Comparison of ENCODE assay signal across 7 cellular contexts in genomic region chr11:61776561-61777075, GRCh38. TPM values are rescaled to one million over a fixed set of nuclear protein-coding genes. Genes with fewer than 3 reads are reported as not detected.
DNase-seq lines count a peak whose midpoint lies in the region; ATAC-seq, FAIRE-seq and TF ChIP-seq lines count a peak whose summit lies in the region.

No MANE protein-coding gene starts in this region.

- H3K9me3 Mint-ChIP-seq in astrocyte (ENCODE audit: unreplicated experiment) = no peaks in the 10 kb centered on the region

- H3K4me3 Mint-ChIP-seq in astrocyte (ENCODE audit: unreplicated experiment) = no peak overlapping the region

- H3K27ac ChIP-seq in astrocyte (ENCODE audit: low read depth, low read length) = no peak overlapping the region

- peak; percentile 49 for DNase-seq in SW480 (ENCODE audit: low spot score)
- peak; percentile 22 for DNase-seq in astrocyte (ENCODE audit: low read depth)
- peak; percentile 89 for DNase-seq in iPS-NIHi11 (ENCODE audit: low spot score)
- DNase-seq in stimulated activated CD4-positive, alpha-beta T cell treated with anti-CD3 and anti-CD28 coated beads, Interleukin-1b, Interleukin-23, amount 100 ng/mL, for 48 hours = peak; percentile 70
- DNase-seq in NCI-H1105 treated with DMSO at 0.1 percent for 48 hours (lab: John Stamatoyannopoulos, UW) = no peak

- H3K4me3 ChIP-seq in astrocyte (ENCODE audit: insufficient read depth, low read depth, low read length) = no peak overlapping the region

- no peak overlapping the region for H3K9ac ChIP-seq in astrocyte (ENCODE audit: low read length)

- peaks cover 6% of the 10 kb centered on the region for H4K20me1 ChIP-seq in astrocyte (ENCODE audit: insufficient read depth, low read length)

- H3K9me3 ChIP-seq in astrocyte (ENCODE audit: insufficient read depth, low read depth, low read length) = no peaks in the 10 kb centered on the region

- peak; percentile 6 for FAIRE-seq in G401.6 (lab: Jason Lieb, UNC)
- FAIRE-seq in astrocyte (lab: Jason Lieb, UNC) = no peak

- peak; percentile 71 for TF ChIP-seq CTCF in astrocyte (IDR thresholded peaks at IDR 0.05; ENCODE audit: insufficient read depth, low read depth, low read length)

- H3K27me3 ChIP-seq in astrocyte (ENCODE audit: insufficient read depth, low read length) = no peaks in the 10 kb centered on the region

- H3K79me2 ChIP-seq in astrocyte (ENCODE audit: insufficient read depth, low read length) = no peaks in the 10 kb centered on the region

- H3K27me3 Mint-ChIP-seq in astrocyte (ENCODE audit: low read depth, unreplicated experiment) = no peaks in the 10 kb centered on the region

- H2AFZ ChIP-seq in astrocyte (ENCODE audit: low read depth, low read length) = no peak overlapping the region

- no peak overlapping the region for H3K4me2 ChIP-seq in astrocyte (ENCODE audit: low read length)

- peaks cover 3% of the 10 kb centered on the region for H3K4me1 ChIP-seq in astrocyte (ENCODE audit: insufficient read depth, low read length)

- no peaks in the 10 kb centered on the region for H3K36me3 ChIP-seq in astrocyte (ENCODE audit: insufficient read depth, low read length)

- H3K4me1 Mint-ChIP-seq in astrocyte (ENCODE audit: low read depth, unreplicated experiment) = no peaks in the 10 kb centered on the region

- H3K36me3 Mint-ChIP-seq in astrocyte (ENCODE audit: low read depth, unreplicated experiment) = peaks cover 6% of the 10 kb centered on the region

- peak; percentile 51 for ATAC-seq in HG03280 (IDR thresholded peaks at IDR 0.05; ENCODE audit: unreplicated experiment)

- no peak overlapping the region for H3K27ac Mint-ChIP-seq in astrocyte (ENCODE audit: unreplicated experiment)

RNA-seq across cellular contexts. Expression of gene TMEM258, which starts 15.8 kb away (rescaled TPM):
- 97.8 and 98.6 TPM in 2 replicates for total RNA-seq in astrocyte

RNA-seq across cellular contexts. Expression of gene FEN1, which starts 16.1 kb away (rescaled TPM):
- total RNA-seq in astrocyte = 13.6 and 13.8 TPM in 2 replicates

RNA-seq across cellular contexts. Expression of gene MYRF, which starts 24.2 kb away (rescaled TPM):
- 39.5 and 53.9 TPM in 2 replicates for total RNA-seq in astrocyte

RNA-seq across cellular contexts. Expression of gene FADS1, which starts 40.2 kb away (rescaled TPM):
- 56.7 and 74.6 TPM in 2 replicates for total RNA-seq in astrocyte

RNA-seq across cellular contexts. Expression of gene FADS2, which starts 51.5 kb away (rescaled TPM):
- 180 and 287 TPM in 2 replicates for total RNA-seq in astrocyte
